ENCODE assay signal across 8 cellular contexts in the genomic region with DNA sequence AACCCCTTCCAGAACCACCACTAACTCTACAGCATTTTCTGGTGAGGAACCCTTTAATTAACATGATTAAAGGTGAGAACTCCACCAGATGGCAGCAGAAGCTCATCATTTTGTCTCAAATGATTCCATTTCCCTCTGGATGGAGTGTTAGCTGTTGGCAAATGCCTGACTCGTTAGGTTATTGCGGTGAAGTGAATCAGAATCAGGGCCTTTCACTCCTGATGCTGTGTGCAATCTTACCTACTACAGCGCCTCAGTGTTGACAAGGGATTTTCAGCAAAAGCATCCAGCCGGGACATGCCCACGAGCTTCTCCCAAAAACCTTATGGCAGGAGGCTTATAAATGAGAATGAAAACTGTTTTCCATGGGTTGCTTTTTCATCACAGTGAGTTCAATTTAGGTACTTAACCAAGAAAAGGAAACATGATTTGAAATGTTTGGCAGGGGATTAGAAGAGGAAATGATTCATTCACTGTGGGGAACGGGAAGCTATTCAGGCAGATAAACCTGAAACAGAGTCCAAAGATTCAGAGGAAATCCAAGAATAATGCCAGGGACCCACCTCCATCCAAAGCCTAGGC. TPM values are rescaled to one million over a fixed set of nuclear protein-coding genes. Genes with fewer than 3 reads are reported as not detected.
A peak's percentile ranks its signal among the peaks of the same experiment; 100 is the strongest.
DNase-seq lines count a peak whose midpoint lies in the region; ATAC-seq and TF ChIP-seq lines count a peak whose summit lies in the region.

No MANE protein-coding gene starts in this region.

- H3K36me3 Mint-ChIP-seq in HFFc6 (ENCODE audit: low read depth): peaks cover 2% of the 10 kb centered on the region
- no peaks in the 10 kb centered on the region for H3K36me3 Mint-ChIP-seq in activated CD8-positive, alpha-beta T cell treated with anti-CD3 and anti-CD28 coated beads for 36 hours (ENCODE audit: low read depth)

- peak overlapping the region; percentile 76 to 86 for H3K27ac ChIP-seq in esophagus (ENCODE audit: low read depth in 2 of 2, low read length in 1 of 2)
- H3K27ac ChIP-seq in mucosa of rectum (ENCODE audit: low read depth in 2 of 2, low read length in 2 of 2): no peak overlapping the region
- peak overlapping the region; percentile 42 for H3K27ac ChIP-seq in suprapubic skin

- no peak for TF ChIP-seq EP300 in suprapubic skin (IDR thresholded peaks at IDR 0.05)

- POLR2A ChIA-PET in activated CD8-positive, alpha-beta T cell treated with anti-CD3 and anti-CD28 coated beads for 36 hours (lab: Charles Lee): interaction anchor here (0.5 to 1.2 kb wide), 2 partner anchors 73 to 475 kb away, joined by 3 read pairs; no protein-coding TSS in a partner anchor

- no peaks in the 10 kb centered on the region for H3K36me3 ChIP-seq in esophagus (ENCODE audit: control insufficient read depth in 2 of 2, insufficient read depth in 2 of 2, low read length in 1 of 2)
- H3K36me3 ChIP-seq in mucosa of rectum (ENCODE audit: control insufficient read depth in 2 of 2, insufficient read depth in 2 of 2, low read length in 2 of 2): no peaks in the 10 kb centered on the region
- no peaks in the 10 kb centered on the region for H3K36me3 ChIP-seq in suprapubic skin

- H3K9ac ChIP-seq in mucosa of rectum (ENCODE audit: low read depth in 1 of 2, low read length in 2 of 2): peak overlapping the region; percentile 7 to 8

- 11 to 15% methylated on average over 6 of the region's 6 CpGs for WGBS in esophagus, 2 donors
- 14% methylated on average over 6 of the region's 6 CpGs for WGBS in suprapubic skin

- peak overlapping the region; percentile 80 for H3K4me3 Mint-ChIP-seq in HFFc6
- no peak overlapping the region for H3K4me3 Mint-ChIP-seq in activated CD8-positive, alpha-beta T cell treated with anti-CD3 and anti-CD28 coated beads for 36 hours

- TF ChIP-seq CTCF in HFFc6 (IDR thresholded peaks at IDR 0.05): peak; percentile 87
- peak; percentile 80 for TF ChIP-seq CTCF in activated CD8-positive, alpha-beta T cell treated with anti-CD3 and anti-CD28 coated beads for 36 hours (IDR thresholded peaks at IDR 0.05)
- TF ChIP-seq CTCF in suprapubic skin (IDR thresholded peaks at IDR 0.05): peak; percentile 19 to 47

- no peak for TF ChIP-seq POLR2A in suprapubic skin (IDR thresholded peaks at IDR 0.05)

- H3K4me1 Mint-ChIP-seq in HFFc6 (ENCODE audit: low read depth): peaks cover 25% of the 10 kb centered on the region
- H3K4me1 Mint-ChIP-seq in activated CD8-positive, alpha-beta T cell treated with anti-CD3 and anti-CD28 coated beads for 36 hours (ENCODE audit: low read depth): peaks cover 4% of the 10 kb centered on the region

- peaks cover 0 to 8% of the 10 kb centered on the region in 2 donors for H3K4me1 ChIP-seq in esophagus (ENCODE audit: control insufficient read depth in 2 of 2, insufficient read depth in 2 of 2, low read length in 1 of 2)
- H3K4me1 ChIP-seq in mucosa of rectum (ENCODE audit: control insufficient read depth in 2 of 2, insufficient read depth in 2 of 2, low read length in 2 of 2): peaks cover 4 to 5% of the 10 kb centered on the region in 2 donors
- H3K4me1 ChIP-seq in suprapubic skin: peaks cover 16% of the 10 kb centered on the region

- peak overlapping the region; percentile 89 for H3K27ac Mint-ChIP-seq in HFFc6
- no peak overlapping the region for H3K27ac Mint-ChIP-seq in activated CD8-positive, alpha-beta T cell treated with anti-CD3 and anti-CD28 coated beads for 36 hours

- intact Hi-C loops in activated CD8-positive, alpha-beta T cell treated with anti-CD3 and anti-CD28 coated beads for 36 hours (cut with micrococcal nuclease): loop anchor here (5.0 to 10.0 kb wide), 2 partner anchors 73 to 131 kb away; no protein-coding TSS in a partner anchor

- CTCF ChIA-PET in activated CD8-positive, alpha-beta T cell treated with anti-CD3 and anti-CD28 coated beads for 36 hours (lab: Charles Lee): interaction anchor here (0.7 to 3.3 kb wide), 46 partner anchors 9 to 950 kb away, joined by 3 to 37 read pairs (median 4); partner anchors contain the start of gene CAST

- no peak overlapping the region for H3K4me3 ChIP-seq in esophagus (ENCODE audit: low read depth in 1 of 2, low read length in 2 of 2)
- H3K4me3 ChIP-seq in mucosa of rectum (ENCODE audit: low read length in 2 of 2): no peak overlapping the region
- H3K4me3 ChIP-seq in suprapubic skin: no peak overlapping the region

- H3K9me3 Mint-ChIP-seq in HFFc6: peaks cover 4% of the 10 kb centered on the region; the same call in 1 of the 2 replicates
- peaks cover 6% of the 10 kb centered on the region for H3K9me3 Mint-ChIP-seq in activated CD8-positive, alpha-beta T cell treated with anti-CD3 and anti-CD28 coated beads for 36 hours

- no peaks in the 10 kb centered on the region for H3K27me3 ChIP-seq in esophagus (ENCODE audit: control insufficient read depth in 1 of 2, insufficient read depth in 2 of 2, low read length in 2 of 2)
- H3K27me3 ChIP-seq in mucosa of rectum (ENCODE audit: control insufficient read depth in 2 of 2, insufficient read depth in 2 of 2, low read length in 2 of 2): no peaks in the 10 kb centered on the region
- no peaks in the 10 kb centered on the region for H3K27me3 ChIP-seq in suprapubic skin

- DNase-seq in COR-L47 (lab: John Stamatoyannopoulos, UW) (peak; percentile 61), HFFc6 (peak; percentile 94), NCI-H526 (lab: John Stamatoyannopoulos, UW) (peak; percentile 35 to 64), suprapubic skin (ENCODE audit: low spot score in 2 of 2) (no peak)
- DNase-seq in activated CD8-positive, alpha-beta T cell treated with anti-CD3 and anti-CD28 coated beads for 36 hours: peak; percentile 59

- H3K27me3 Mint-ChIP-seq in HFFc6 (ENCODE audit: insufficient read depth): no peaks in the 10 kb centered on the region
- H3K27me3 Mint-ChIP-seq in activated CD8-positive, alpha-beta T cell treated with anti-CD3 and anti-CD28 coated beads for 36 hours: peaks cover 11% of the 10 kb centered on the region

- H3K9me3 ChIP-seq in esophagus (ENCODE audit: control insufficient read depth in 2 of 2, insufficient read depth in 1 of 2, low read depth in 1 of 2, low read length in 1 of 2): no peaks in the 10 kb centered on the region
- H3K9me3 ChIP-seq in mucosa of rectum (ENCODE audit: control insufficient read depth in 2 of 2, low read length in 2 of 2): no peaks in the 10 kb centered on the region
- H3K9me3 ChIP-seq in suprapubic skin: no peaks in the 10 kb centered on the region

- ATAC-seq in activated CD8-positive, alpha-beta T cell treated with anti-CD3 and anti-CD28 coated beads for 36 hours: peak; percentile 51
- no peak for ATAC-seq in GM18909 (IDR thresholded peaks at IDR 0.05; ENCODE audit: poor library complexity, unreplicated experiment)

RNA-seq across cellular contexts. Expression of gene CAST, which starts 48.0 kb away (rescaled TPM):
- 100 to 1,000 TPM; 274 to 342 (median 322) TPM for total RNA-seq in HFFc6 (2021; fragmentation: NEBNext Ultra II Directional; extraction: Animal tissue kit (Norgen Biotek cat#: 25700))
- total RNA-seq in activated CD8-positive, alpha-beta T cell treated with anti-CD3 and anti-CD28 coated beads for 36 hours: 100 to 1,000 TPM; 124 to 131 TPM
- 100 to 1,000 TPM; 205 to 245 TPM for polyA plus RNA-seq in esophagus
- 100 to 1,000 TPM; 381 to 577 (median 400) TPM for total RNA-seq in suprapubic skin

Comparison
In these comparisons a context has a peak if more than half of its experiments do, and no peak if none do; other contexts are left out.
1. DNase-seq: peak in COR-L47 (single experiment), HFFc6 (single experiment), NCI-H526 (2 of 2) and activated CD8-positive, alpha-beta T cell treated with anti-CD3 and anti-CD28 coated beads for 36 hours (single experiment); none in suprapubic skin (0 of 2).
2. CTCF ChIP-seq: peak in every context shown above with its lines; median percentile 87 in HFFc6; 80 in activated CD8-positive, alpha-beta T cell treated with anti-CD3 and anti-CD28 coated beads for 36 hours; 33 in suprapubic skin.
3. H3K27ac ChIP-seq: peak in esophagus (2 of 2) and suprapubic skin (single experiment); none in mucosa of rectum (0 of 2).